Comparison of ENCODE assay signal across 9 cellular contexts in genomic region chr11:29328961-29329441, GRCh38.
DNase-seq lines count a peak whose midpoint lies in the region; ATAC-seq, FAIRE-seq and TF ChIP-seq lines count a peak whose summit lies in the region.
"Had no signal": no experiment of that assay in that cellular context is flagged by ENCODE, and none has a peak within 500 bp of the region (broad histone marks: within the 10 kb centered on the region; RNA-seq: fewer than 3 reads in every experiment).

No MANE protein-coding gene starts in this region.

- CTCF ChIA-PET in AG04450 (lab: Charles Lee), result interaction anchor here (0.6 to 3.2 kb wide), 44 partner anchors 8 to 1630 kb away, joined by 3 to 25 read pairs (median 4); no protein-coding TSS in a partner anchor

- POLR2A ChIA-PET in AG04450 (lab: Yijun Ruan, JAX), result interaction anchor here (0.6 to 1.7 kb wide), 3 partner anchors 47 to 1270 kb away, joined by 4 to 6 read pairs (median 5); no protein-coding TSS in a partner anchor

- intact Hi-C loops in dorsolateral prefrontal cortex (cut with DNase I), result no loop called here

- DNase-seq in AG04450 (ENCODE audit: low read depth, low spot score) (peak; percentile 70), GM19239 (ENCODE audit: insufficient read length, low spot score) (no peak), NCI-H460 (ENCODE audit: extremely low read depth, low read depth) (peak; percentile 65), dorsolateral prefrontal cortex (no peak), progenitor cell of endocrine pancreas (ENCODE audit: low spot score, unreplicated experiment) (no peak), cerebellar nuclear complex (lab: John Stamatoyannopoulos, UW) (no peak)

- H3K9me3 ChIP-seq in AG04450 (ENCODE audit: control insufficient read depth, insufficient read depth, low read length), result no peaks in the 10 kb centered on the region

- no peak overlapping the region for H3K27ac Mint-ChIP-seq in progenitor cell of endocrine pancreas
- H3K27ac Mint-ChIP-seq: dendritic cell treated with granulocyte-macrophage colony-stimulating factor and Interleukin-4, amounts not matched to agents 40 ng/mL and 50 ng/mL, for 4 days had no signal

- ATAC-seq in GM19452 (IDR thresholded peaks at IDR 0.05; ENCODE audit: unreplicated experiment) (no peak), HG03039 (IDR thresholded peaks at IDR 0.05; ENCODE audit: unreplicated experiment) (no peak)

- FAIRE-seq in GM19239 (lab: Jason Lieb, UNC), result peak; percentile 63

- TF ChIP-seq CTCF in AG04450 (IDR thresholded peaks at IDR 0.05; ENCODE audit: low read depth, low read length) (peak; percentile 83), dorsolateral prefrontal cortex (IDR thresholded peaks at IDR 0.05 in 54 of 56, conservative IDR thresholded peaks at IDR 0.05 in 2 of 56; ENCODE audit: low read depth in 1 of 56, partially characterized antibody in 56 of 56) (peak in 54 of 56 donors; percentile 17 to 66 (median 50)), progenitor cell of endocrine pancreas (IDR thresholded peaks at IDR 0.05; ENCODE audit: unreplicated experiment) (peak; percentile 77)

- no peak overlapping the region for H3K4me3 Mint-ChIP-seq in progenitor cell of endocrine pancreas (ENCODE audit: low read depth)
- H3K4me3 Mint-ChIP-seq: dendritic cell treated with granulocyte-macrophage colony-stimulating factor and Interleukin-4, amounts not matched to agents 40 ng/mL and 50 ng/mL, for 4 days had no signal

- H3K4me1 Mint-ChIP-seq in progenitor cell of endocrine pancreas (ENCODE audit: low read depth), result peaks cover 26% of the 10 kb centered on the region

- H3K27me3 Mint-ChIP-seq in progenitor cell of endocrine pancreas, result peaks cover 4% of the 10 kb centered on the region
- H3K27me3 Mint-ChIP-seq: dendritic cell treated with granulocyte-macrophage colony-stimulating factor and Interleukin-4, amounts not matched to agents 40 ng/mL and 50 ng/mL, for 4 days had no signal

- H3K36me3 Mint-ChIP-seq in progenitor cell of endocrine pancreas (ENCODE audit: insufficient read depth), result no peaks in the 10 kb centered on the region

- peaks cover 3% of the 10 kb centered on the region for H3K9me3 Mint-ChIP-seq in progenitor cell of endocrine pancreas (ENCODE audit: low read depth)
- H3K9me3 Mint-ChIP-seq: dendritic cell treated with granulocyte-macrophage colony-stimulating factor and Interleukin-4, amounts not matched to agents 40 ng/mL and 50 ng/mL, for 4 days had no signal

- H3K27ac ChIP-seq in AG04450 (ENCODE audit: low read depth, low read length) (no peak overlapping the region), dorsolateral prefrontal cortex (no peak overlapping the region)

- H3K27me3 ChIP-seq in AG04450 (ENCODE audit: control insufficient read depth, insufficient read depth, low read length), result no peaks in the 10 kb centered on the region
- H3K27me3 ChIP-seq in dorsolateral prefrontal cortex, result peaks cover 0 to 12% (median 0%) of the 10 kb centered on the region in 45 donors

- H3K4me3 ChIP-seq in AG04450 (ENCODE audit: low read depth, low read length) (no peak overlapping the region), dorsolateral prefrontal cortex (no peak overlapping the region)

Comparison
In these comparisons a context has a peak if more than half of its experiments do, and no peak if none do; other contexts are left out.
1. DNase-seq: peak in AG04450 (single experiment) and NCI-H460 (single experiment); none in GM19239 (single experiment), dorsolateral prefrontal cortex (0 of 10), progenitor cell of endocrine pancreas (single experiment) and cerebellar nuclear complex (0 of 2).
2. Peak in every context shown above with its lines, with median percentiles within 50 percentile points of each other: CTCF ChIP-seq.